In the genomic region with DNA sequence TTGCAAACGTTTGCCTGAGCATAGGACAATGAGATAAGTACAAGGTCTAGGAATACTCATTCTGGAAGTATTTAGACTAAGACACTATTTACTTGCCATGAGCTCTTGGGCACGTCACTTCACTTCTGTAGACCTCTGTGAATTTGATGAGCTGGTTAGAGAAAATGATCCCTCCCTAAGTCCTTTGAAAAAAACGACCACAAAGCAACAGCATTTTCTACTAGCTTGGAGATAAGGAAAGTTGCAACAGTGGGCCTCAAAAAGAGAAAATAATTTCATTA, we compare ENCODE assay signal across 8 cellular contexts.
DNase-seq lines count a peak whose midpoint lies in the region; ATAC-seq and TF ChIP-seq lines count a peak whose summit lies in the region.

No MANE protein-coding gene starts in this region.

- no peak overlapping the region for H3K27ac Mint-ChIP-seq in stimulated activated naive B cell treated with anti-CD40 and anti-IgM and Interleukin-4, amounts not matched to agents 10 μg/mL and 1 μg/mL and 100 μg/mL, for 72 hours

- peak; percentile 54 for DNase-seq in AG10803 (ENCODE audit: low read depth)
- DNase-seq in RKO (ENCODE audit: low spot score), result peak; percentile 43
- DNase-seq in fibroblast of mammary gland (ENCODE audit: low read depth), result peak; percentile 71
- peak; percentile 38 for DNase-seq in non-pigmented ciliary epithelial cell (ENCODE audit: low read depth)
- no peak for DNase-seq in posterior cingulate gyrus
- no peak for DNase-seq in stimulated activated naive B cell treated with anti-CD40 and anti-IgM and Interleukin-4, amounts not matched to agents 10 μg/mL and 1 μg/mL and 100 μg/mL, for 72 hours
- no peak for DNase-seq in NCI-H510A treated with DMSO at 0.1 percent for 48 hours (lab: John Stamatoyannopoulos, UW)

- H3K4me1 Mint-ChIP-seq in stimulated activated naive B cell treated with anti-CD40 and anti-IgM and Interleukin-4, amounts not matched to agents 10 μg/mL and 1 μg/mL and 100 μg/mL, for 72 hours, result peaks cover 9 to 19% of the 10 kb centered on the region in 2 donors

- H3K4me3 ChIP-seq in AG10803 (ENCODE audit: low read length) (peak overlapping the region; percentile 70), fibroblast of mammary gland (ENCODE audit: control insufficient read depth, low read depth, low read length) (peak overlapping the region; percentile 83)

- no peak for TF ChIP-seq CTCF in AG10803 (conservative IDR thresholded peaks at IDR 0.05; ENCODE audit: low read length)
- TF ChIP-seq CTCF in fibroblast of mammary gland (conservative IDR thresholded peaks at IDR 0.05; ENCODE audit: control insufficient read depth, insufficient read depth, low read depth, low read length), result no peak

- H3K9me3 Mint-ChIP-seq in stimulated activated naive B cell treated with anti-CD40 and anti-IgM and Interleukin-4, amounts not matched to agents 10 μg/mL and 1 μg/mL and 100 μg/mL, for 72 hours, result no peaks in the 10 kb centered on the region

- ATAC-seq in HG02938 (IDR thresholded peaks at IDR 0.05; ENCODE audit: unreplicated experiment), result no peak
- ATAC-seq in stimulated activated naive B cell treated with anti-CD40 and anti-IgM and Interleukin-4, amounts not matched to agents 10 μg/mL and 1 μg/mL and 100 μg/mL, for 72 hours (replicated peaks), result no peak

- H3K27me3 Mint-ChIP-seq in stimulated activated naive B cell treated with anti-CD40 and anti-IgM and Interleukin-4, amounts not matched to agents 10 μg/mL and 1 μg/mL and 100 μg/mL, for 72 hours, result peaks cover 22 to 25% of the 10 kb centered on the region in 2 donors

- H3K4me3 Mint-ChIP-seq in stimulated activated naive B cell treated with anti-CD40 and anti-IgM and Interleukin-4, amounts not matched to agents 10 μg/mL and 1 μg/mL and 100 μg/mL, for 72 hours, result no peak overlapping the region

- H3K36me3 Mint-ChIP-seq in stimulated activated naive B cell treated with anti-CD40 and anti-IgM and Interleukin-4, amounts not matched to agents 10 μg/mL and 1 μg/mL and 100 μg/mL, for 72 hours, result no peaks in the 10 kb centered on the region

- intact Hi-C loops in posterior cingulate gyrus (cut with DNase I), result loop anchor here (2.0 to 10.0 kb wide), 2 partner anchors 52 to 108 kb away; no protein-coding TSS in a partner anchor

Comparison
In these comparisons a context has a peak if more than half of its experiments do, and no peak if none do; other contexts are left out.
1. DNase-seq: peak in AG10803 (single experiment), RKO (single experiment), fibroblast of mammary gland (single experiment) and non-pigmented ciliary epithelial cell (single experiment); none in posterior cingulate gyrus (0 of 10), stimulated activated naive B cell treated with anti-CD40 and anti-IgM and Interleukin-4, amounts not matched to agents 10 μg/mL and 1 μg/mL and 100 μg/mL, for 72 hours (single experiment) and NCI-H510A treated with DMSO at 0.1 percent for 48 hours (single experiment).